ENCODE assay signal across 8 cellular contexts in the genomic region with DNA sequence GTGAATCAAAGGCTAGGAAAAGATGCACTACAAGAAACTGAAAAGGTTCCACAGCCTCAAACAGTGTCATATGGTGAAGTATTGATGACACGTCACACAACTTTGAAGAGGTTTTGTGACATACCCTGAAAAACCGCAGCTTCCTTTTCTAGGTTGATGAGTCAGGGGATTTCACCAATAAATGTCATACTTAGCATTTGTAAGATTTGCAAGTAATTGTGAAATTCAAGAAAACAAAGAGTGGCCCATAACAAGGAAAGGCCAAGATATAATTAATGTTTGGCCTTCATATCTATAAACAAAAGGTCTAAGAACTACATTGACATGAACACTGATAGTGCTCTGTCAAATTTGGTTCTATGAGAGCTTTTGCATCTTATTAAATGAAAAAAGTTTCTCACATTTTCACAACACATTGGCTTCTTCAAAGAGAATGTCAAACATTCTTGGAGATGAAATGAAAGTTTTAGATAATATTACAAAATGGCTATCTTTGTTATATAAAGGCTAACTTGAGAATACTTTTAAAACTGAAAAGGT.
DNase-seq lines count a peak whose midpoint lies in the region; ATAC-seq, FAIRE-seq and TF ChIP-seq lines count a peak whose summit lies in the region.

No MANE protein-coding gene starts in this region.

- POLR2A ChIA-PET in activated CD8-positive, alpha-beta T cell treated with anti-CD3 and anti-CD28 coated beads, Interleukin-2, amount 10 ng/mL, durations not matched to agents 7 days and 5 days (lab: Charles Lee), result interaction anchor here (4.1 kb wide), 1 partner anchor 62 kb away, joined by 33 read pairs; a partner anchor contains a TSS

- H3K4me3 ChIP-seq in KMS-11 (IDR thresholded peaks at IDR 0.05; ENCODE audit: insufficient read depth, low read depth, low read length), result no peak overlapping the region

- peak overlapping the region; percentile 64; the same call in 1 of the 2 replicates for H2AFZ ChIP-seq in KMS-11 (ENCODE audit: low read depth)

- peak overlapping the region; percentile 60 for H3K9ac ChIP-seq in KMS-11

- TF ChIP-seq CTCF in KMS-11 (conservative IDR thresholded peaks at IDR 0.05; ENCODE audit: low read depth, low read length) (no peak), nephron progenitor cell (IDR thresholded peaks at IDR 0.05) (no peak)

- peak overlapping the region; percentile 39 for H3K4me3 Mint-ChIP-seq in activated CD8-positive, alpha-beta T cell treated with anti-CD3 and anti-CD28 coated beads, Interleukin-2, amount 10 ng/mL, durations not matched to agents 7 days and 5 days
- H3K4me3 Mint-ChIP-seq in nephron progenitor cell, result no peak overlapping the region

- H3K79me2 ChIP-seq in KMS-11 (ENCODE audit: insufficient read depth, low read depth), result no peaks in the 10 kb centered on the region

- peak overlapping the region; percentile 72 for H3K27ac Mint-ChIP-seq in activated CD8-positive, alpha-beta T cell treated with anti-CD3 and anti-CD28 coated beads, Interleukin-2, amount 10 ng/mL, durations not matched to agents 7 days and 5 days
- no peak overlapping the region for H3K27ac Mint-ChIP-seq in nephron progenitor cell

- H3K4me1 Mint-ChIP-seq in activated CD8-positive, alpha-beta T cell treated with anti-CD3 and anti-CD28 coated beads, Interleukin-2, amount 10 ng/mL, durations not matched to agents 7 days and 5 days (ENCODE audit: low read depth), result peaks cover 40% of the 10 kb centered on the region
- no peaks in the 10 kb centered on the region for H3K4me1 Mint-ChIP-seq in nephron progenitor cell

- H3K27me3 ChIP-seq in KMS-11 (ENCODE audit: insufficient read depth, low read depth), result no peaks in the 10 kb centered on the region

- H3K9me3 Mint-ChIP-seq in activated CD8-positive, alpha-beta T cell treated with anti-CD3 and anti-CD28 coated beads, Interleukin-2, amount 10 ng/mL, durations not matched to agents 7 days and 5 days (ENCODE audit: insufficient read depth), result peaks cover 12% of the 10 kb centered on the region
- H3K9me3 Mint-ChIP-seq in nephron progenitor cell, result peaks cover 30% of the 10 kb centered on the region

- FAIRE-seq in GM12892 (lab: Jason Lieb, UNC), result peak; percentile 95

- DNase-seq in GM12892 (ENCODE audit: insufficient read length) (peak; percentile 4), inferior parietal cortex (ENCODE audit: extremely low spot score) (peak; percentile 27), cortex of kidney (lab: John Stamatoyannopoulos, UW) (no peak), left lobe of liver (ENCODE audit: low spot score) (no peak), nephron progenitor cell (no peak)
- peak; percentile 82 for DNase-seq in activated CD8-positive, alpha-beta T cell treated with anti-CD3 and anti-CD28 coated beads, Interleukin-2, amount 10 ng/mL, durations not matched to agents 7 days and 5 days

- H3K4me1 ChIP-seq in KMS-11 (ENCODE audit: low read depth, poor library complexity, severe bottlenecking), result peaks cover 58% of the 10 kb centered on the region

- peak overlapping the region; percentile 93 for H3K27ac ChIP-seq in KMS-11

- no peaks in the 10 kb centered on the region for H4K20me1 ChIP-seq in KMS-11 (ENCODE audit: insufficient read depth)

- no peak for TF ChIP-seq POLR2A in GM12892 (IDR thresholded peaks at IDR 0.05; ENCODE audit: low read depth, low read length)

- ATAC-seq in GM21825 (IDR thresholded peaks at IDR 0.05; ENCODE audit: unreplicated experiment) (peak; percentile 87), left lobe of liver (no peak)
- peak; percentile 87 for ATAC-seq in activated CD8-positive, alpha-beta T cell treated with anti-CD3 and anti-CD28 coated beads, Interleukin-2, amount 10 ng/mL, durations not matched to agents 7 days and 5 days

- H3K36me3 ChIP-seq in KMS-11 (ENCODE audit: insufficient read depth), result no peaks in the 10 kb centered on the region

- peak overlapping the region; percentile 91 for H3K4me2 ChIP-seq in KMS-11

- H3K27me3 Mint-ChIP-seq in activated CD8-positive, alpha-beta T cell treated with anti-CD3 and anti-CD28 coated beads, Interleukin-2, amount 10 ng/mL, durations not matched to agents 7 days and 5 days (ENCODE audit: low read depth), result peaks cover 2% of the 10 kb centered on the region
- H3K27me3 Mint-ChIP-seq in nephron progenitor cell (ENCODE audit: low read depth, poor library complexity), result no peaks in the 10 kb centered on the region

- CTCF ChIA-PET in activated CD8-positive, alpha-beta T cell treated with anti-CD3 and anti-CD28 coated beads, Interleukin-2, amount 10 ng/mL, durations not matched to agents 7 days and 5 days (lab: Charles Lee), result interaction anchor here (1.0 to 2.0 kb wide), 2 partner anchors 65 to 170 kb away, joined by 3 to 5 read pairs; no protein-coding TSS in a partner anchor

- peaks cover 20% of the 10 kb centered on the region for H3K36me3 Mint-ChIP-seq in activated CD8-positive, alpha-beta T cell treated with anti-CD3 and anti-CD28 coated beads, Interleukin-2, amount 10 ng/mL, durations not matched to agents 7 days and 5 days (ENCODE audit: low read depth)
- H3K36me3 Mint-ChIP-seq in nephron progenitor cell (ENCODE audit: low read depth), result no peaks in the 10 kb centered on the region

Comparison
In these comparisons a context has a peak if more than half of its experiments do, and no peak if none do; other contexts are left out.
1. DNase-seq: peak in GM12892 (single experiment), activated CD8-positive, alpha-beta T cell treated with anti-CD3 and anti-CD28 coated beads, Interleukin-2, amount 10 ng/mL, durations not matched to agents 7 days and 5 days (single experiment) and inferior parietal cortex (single experiment); none in cortex of kidney (single experiment), left lobe of liver (single experiment) and nephron progenitor cell (single experiment).